1 cellular context compared by ENCODE assay signal in the genomic region with DNA sequence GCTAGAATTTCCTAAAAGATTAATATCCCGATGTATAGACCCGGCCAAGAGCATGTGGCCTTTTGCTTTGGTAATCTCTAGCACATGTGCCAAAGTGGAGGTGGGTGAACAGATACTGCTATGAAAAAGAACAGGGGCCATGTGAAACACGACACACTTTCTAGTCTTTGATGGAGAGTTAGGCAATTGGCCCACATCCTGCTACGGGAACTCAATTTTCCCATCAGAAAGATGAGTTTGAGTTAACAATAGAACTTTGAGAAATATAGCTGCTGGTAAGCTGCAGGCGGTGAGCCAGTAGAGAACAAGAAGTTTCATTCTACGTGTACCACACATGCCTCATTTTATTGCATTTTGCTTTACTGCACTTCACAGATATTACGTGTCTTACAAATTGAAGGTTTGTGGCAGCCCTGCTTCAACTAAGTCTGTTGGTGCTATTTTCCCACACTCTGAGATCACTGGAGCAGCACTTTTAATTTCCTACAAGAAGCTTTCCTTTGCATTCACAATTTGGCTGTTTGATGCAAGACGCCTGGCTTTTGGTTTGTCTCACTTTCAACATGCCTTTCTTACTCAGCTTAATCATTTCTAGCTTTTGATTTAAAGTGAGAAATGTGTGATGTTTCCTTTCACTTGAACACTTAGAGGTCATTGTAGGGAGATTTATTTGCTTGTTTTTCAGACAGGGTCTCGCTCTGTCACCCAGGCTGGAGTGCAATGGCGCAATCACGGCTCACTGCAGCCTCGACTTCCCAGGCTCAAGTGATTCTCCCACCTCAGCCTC.
TF ChIP-seq lines count a peak whose summit lies in the region.

No MANE protein-coding gene starts in this region.

TF ChIP-seq in GM12878, 131 proteins besides CTCF, POLR2A, EP300 and RAD21 (continued from another document):
- TF ChIP-seq, protein P1, sequence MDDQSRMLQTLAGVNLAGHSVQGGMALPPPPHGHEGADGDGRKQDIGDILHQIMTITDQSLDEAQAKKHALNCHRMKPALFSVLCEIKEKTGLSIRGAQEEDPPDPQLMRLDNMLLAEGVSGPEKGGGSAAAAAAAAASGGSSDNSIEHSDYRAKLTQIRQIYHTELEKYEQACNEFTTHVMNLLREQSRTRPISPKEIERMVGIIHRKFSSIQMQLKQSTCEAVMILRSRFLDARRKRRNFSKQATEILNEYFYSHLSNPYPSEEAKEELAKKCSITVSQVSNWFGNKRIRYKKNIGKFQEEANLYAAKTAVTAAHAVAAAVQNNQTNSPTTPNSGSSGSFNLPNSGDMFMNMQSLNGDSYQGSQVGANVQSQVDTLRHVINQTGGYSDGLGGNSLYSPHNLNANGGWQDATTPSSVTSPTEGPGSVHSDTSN (IDR thresholded peaks at IDR 0.05; ENCODE audit: insufficient replicate concordance, low read depth, low read length): no peak
- TF ChIP-seq NFXL1 (IDR thresholded peaks at IDR 0.05; ENCODE audit: borderline replicate concordance) (no peak), HDAC6 (IDR thresholded peaks at IDR 0.05; ENCODE audit: unreplicated experiment) (no peak), BHLHE40 (IDR thresholded peaks at IDR 0.05; ENCODE audit: borderline replicate concordance in 1 of 2, low read depth in 2 of 2, low read length in 1 of 2) (peak in 1 of 2 experiments; percentile 7; a peak in 2 of 4 replicates), ASH2L (IDR thresholded peaks at IDR 0.05; ENCODE audit: borderline replicate concordance, low read depth) (no peak), RFX5 (IDR thresholded peaks at IDR 0.05; ENCODE audit: low read depth, low read length) (no peak), CBX3 (IDR thresholded peaks at IDR 0.05; ENCODE audit: borderline replicate concordance, low read depth) (no peak), FOXK2 (IDR thresholded peaks at IDR 0.05) (no peak)
- TF ChIP-seq, protein P2, sequence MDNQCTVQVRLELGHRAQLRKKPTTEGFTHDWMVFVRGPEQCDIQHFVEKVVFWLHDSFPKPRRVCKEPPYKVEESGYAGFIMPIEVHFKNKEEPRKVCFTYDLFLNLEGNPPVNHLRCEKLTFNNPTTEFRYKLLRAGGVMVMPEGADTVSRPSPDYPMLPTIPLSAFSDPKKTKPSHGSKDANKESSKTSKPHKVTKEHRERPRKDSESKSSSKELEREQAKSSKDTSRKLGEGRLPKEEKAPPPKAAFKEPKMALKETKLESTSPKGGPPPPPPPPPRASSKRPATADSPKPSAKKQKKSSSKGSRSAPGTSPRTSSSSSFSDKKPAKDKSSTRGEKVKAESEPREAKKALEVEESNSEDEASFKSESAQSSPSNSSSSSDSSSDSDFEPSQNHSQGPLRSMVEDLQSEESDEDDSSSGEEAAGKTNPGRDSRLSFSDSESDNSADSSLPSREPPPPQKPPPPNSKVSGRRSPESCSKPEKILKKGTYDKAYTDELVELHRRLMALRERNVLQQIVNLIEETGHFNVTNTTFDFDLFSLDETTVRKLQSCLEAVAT (IDR thresholded peaks at IDR 0.05): no peak; the same call in 1 of the 2 replicates
- TF ChIP-seq, protein P3, sequence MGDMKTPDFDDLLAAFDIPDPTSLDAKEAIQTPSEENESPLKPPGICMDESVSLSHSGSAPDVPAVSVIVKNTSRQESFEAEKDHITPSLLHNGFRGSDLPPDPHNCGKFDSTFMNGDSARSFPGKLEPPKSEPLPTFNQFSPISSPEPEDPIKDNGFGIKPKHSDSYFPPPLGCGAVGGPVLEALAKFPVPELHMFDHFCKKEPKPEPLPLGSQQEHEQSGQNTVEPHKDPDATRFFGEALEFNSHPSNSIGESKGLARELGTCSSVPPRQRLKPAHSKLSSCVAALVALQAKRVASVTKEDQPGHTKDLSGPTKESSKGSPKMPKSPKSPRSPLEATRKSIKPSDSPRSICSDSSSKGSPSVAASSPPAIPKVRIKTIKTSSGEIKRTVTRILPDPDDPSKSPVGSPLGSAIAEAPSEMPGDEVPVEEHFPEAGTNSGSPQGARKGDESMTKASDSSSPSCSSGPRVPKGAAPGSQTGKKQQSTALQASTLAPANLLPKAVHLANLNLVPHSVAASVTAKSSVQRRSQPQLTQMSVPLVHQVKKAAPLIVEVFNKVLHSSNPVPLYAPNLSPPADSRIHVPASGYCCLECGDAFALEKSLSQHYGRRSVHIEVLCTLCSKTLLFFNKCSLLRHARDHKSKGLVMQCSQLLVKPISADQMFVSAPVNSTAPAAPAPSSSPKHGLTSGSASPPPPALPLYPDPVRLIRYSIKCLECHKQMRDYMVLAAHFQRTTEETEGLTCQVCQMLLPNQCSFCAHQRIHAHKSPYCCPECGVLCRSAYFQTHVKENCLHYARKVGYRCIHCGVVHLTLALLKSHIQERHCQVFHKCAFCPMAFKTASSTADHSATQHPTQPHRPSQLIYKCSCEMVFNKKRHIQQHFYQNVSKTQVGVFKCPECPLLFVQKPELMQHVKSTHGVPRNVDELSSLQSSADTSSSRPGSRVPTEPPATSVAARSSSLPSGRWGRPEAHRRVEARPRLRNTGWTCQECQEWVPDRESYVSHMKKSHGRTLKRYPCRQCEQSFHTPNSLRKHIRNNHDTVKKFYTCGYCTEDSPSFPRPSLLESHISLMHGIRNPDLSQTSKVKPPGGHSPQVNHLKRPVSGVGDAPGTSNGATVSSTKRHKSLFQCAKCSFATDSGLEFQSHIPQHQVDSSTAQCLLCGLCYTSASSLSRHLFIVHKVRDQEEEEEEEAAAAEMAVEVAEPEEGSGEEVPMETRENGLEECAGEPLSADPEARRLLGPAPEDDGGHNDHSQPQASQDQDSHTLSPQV (IDR thresholded peaks at IDR 0.05): no peak
- TF ChIP-seq, protein P4, sequence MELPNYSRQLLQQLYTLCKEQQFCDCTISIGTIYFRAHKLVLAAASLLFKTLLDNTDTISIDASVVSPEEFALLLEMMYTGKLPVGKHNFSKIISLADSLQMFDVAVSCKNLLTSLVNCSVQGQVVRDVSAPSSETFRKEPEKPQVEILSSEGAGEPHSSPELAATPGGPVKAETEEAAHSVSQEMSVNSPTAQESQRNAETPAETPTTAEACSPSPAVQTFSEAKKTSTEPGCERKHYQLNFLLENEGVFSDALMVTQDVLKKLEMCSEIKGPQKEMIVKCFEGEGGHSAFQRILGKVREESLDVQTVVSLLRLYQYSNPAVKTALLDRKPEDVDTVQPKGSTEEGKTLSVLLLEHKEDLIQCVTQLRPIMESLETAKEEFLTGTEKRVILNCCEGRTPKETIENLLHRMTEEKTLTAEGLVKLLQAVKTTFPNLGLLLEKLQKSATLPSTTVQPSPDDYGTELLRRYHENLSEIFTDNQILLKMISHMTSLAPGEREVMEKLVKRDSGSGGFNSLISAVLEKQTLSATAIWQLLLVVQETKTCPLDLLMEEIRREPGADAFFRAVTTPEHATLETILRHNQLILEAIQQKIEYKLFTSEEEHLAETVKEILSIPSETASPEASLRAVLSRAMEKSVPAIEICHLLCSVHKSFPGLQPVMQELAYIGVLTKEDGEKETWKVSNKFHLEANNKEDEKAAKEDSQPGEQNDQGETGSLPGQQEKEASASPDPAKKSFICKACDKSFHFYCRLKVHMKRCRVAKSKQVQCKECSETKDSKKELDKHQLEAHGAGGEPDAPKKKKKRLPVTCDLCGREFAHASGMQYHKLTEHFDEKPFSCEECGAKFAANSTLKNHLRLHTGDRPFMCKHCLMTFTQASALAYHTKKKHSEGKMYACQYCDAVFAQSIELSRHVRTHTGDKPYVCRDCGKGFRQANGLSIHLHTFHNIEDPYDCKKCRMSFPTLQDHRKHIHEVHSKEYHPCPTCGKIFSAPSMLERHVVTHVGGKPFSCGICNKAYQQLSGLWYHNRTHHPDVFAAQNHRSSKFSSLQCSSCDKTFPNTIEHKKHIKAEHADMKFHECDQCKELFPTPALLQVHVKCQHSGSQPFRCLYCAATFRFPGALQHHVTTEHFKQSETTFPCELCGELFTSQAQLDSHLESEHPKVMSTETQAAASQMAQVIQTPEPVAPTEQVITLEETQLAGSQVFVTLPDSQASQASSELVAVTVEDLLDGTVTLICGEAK (IDR thresholded peaks at IDR 0.05; ENCODE audit: borderline replicate concordance): no peak
TF ChIP-seq in GM12878: peak in this region for 36.
